1 cellular context compared by ENCODE assay signal in genomic region chr11:76444384-76445121, GRCh38.
TF ChIP-seq lines count a peak whose summit lies in the region.

Gene EMSY, plus strand, starts transcription at chr11:76445018. Its CDS starts 1,921 bp downstream, at chr11:76446939.

TF ChIP-seq in HEK293, 187 proteins besides CTCF, POLR2A, EP300 and RAD21 (continued from another document and continues in another):
- TF ChIP-seq, protein P1, sequence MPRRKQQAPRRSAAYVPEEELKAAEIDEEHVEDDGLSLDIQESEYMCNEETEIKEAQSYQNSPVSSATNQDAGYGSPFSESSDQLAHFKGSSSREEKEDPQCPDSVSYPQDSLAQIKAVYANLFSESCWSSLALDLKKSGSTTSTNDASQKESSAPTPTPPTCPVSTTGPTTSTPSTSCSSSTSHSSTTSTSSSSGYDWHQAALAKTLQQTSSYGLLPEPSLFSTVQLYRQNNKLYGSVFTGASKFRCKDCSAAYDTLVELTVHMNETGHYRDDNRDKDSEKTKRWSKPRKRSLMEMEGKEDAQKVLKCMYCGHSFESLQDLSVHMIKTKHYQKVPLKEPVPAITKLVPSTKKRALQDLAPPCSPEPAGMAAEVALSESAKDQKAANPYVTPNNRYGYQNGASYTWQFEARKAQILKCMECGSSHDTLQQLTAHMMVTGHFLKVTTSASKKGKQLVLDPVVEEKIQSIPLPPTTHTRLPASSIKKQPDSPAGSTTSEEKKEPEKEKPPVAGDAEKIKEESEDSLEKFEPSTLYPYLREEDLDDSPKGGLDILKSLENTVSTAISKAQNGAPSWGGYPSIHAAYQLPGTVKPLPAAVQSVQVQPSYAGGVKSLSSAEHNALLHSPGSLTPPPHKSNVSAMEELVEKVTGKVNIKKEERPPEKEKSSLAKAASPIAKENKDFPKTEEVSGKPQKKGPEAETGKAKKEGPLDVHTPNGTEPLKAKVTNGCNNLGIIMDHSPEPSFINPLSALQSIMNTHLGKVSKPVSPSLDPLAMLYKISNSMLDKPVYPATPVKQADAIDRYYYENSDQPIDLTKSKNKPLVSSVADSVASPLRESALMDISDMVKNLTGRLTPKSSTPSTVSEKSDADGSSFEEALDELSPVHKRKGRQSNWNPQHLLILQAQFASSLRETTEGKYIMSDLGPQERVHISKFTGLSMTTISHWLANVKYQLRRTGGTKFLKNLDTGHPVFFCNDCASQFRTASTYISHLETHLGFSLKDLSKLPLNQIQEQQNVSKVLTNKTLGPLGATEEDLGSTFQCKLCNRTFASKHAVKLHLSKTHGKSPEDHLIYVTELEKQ (tag by site-specific recombination; IDR thresholded peaks at IDR 0.05; ENCODE audit: borderline replicate concordance) = no peak
- TF ChIP-seq ZNF350 (tag by site-specific recombination; IDR thresholded peaks at IDR 0.05) (no peak), ZFHX2 (tag by site-specific recombination; conservative IDR thresholded peaks at IDR 0.05) (no peak), ZNF280C (tag by site-specific recombination; IDR thresholded peaks at IDR 0.05) (no peak), OVOL3 (tag by site-specific recombination; IDR thresholded peaks at IDR 0.05) (peak; percentile 85), ZFP69B (tag by site-specific recombination; IDR thresholded peaks at IDR 0.05) (0 out of 2 replicates have a peak, but pooled peaks have one; percentile 14), ZBTB44 (tag by site-specific recombination; IDR thresholded peaks at IDR 0.05) (no peak), ZNF214 (tag by site-specific recombination; IDR thresholded peaks at IDR 0.05; ENCODE audit: borderline replicate concordance) (no peak), GFI1B (tag by site-specific recombination; IDR thresholded peaks at IDR 0.05) (no peak), ZNF560 (tag by site-specific recombination; IDR thresholded peaks at IDR 0.05; ENCODE audit: borderline replicate concordance) (no peak), ZNF701 (tag by site-specific recombination; IDR thresholded peaks at IDR 0.05) (no peak), YY1 (tag by site-specific recombination; IDR thresholded peaks at IDR 0.05) (peak; percentile 60; the same call in 1 of the 2 replicates), ZNF792 (tag by site-specific recombination; IDR thresholded peaks at IDR 0.05) (no peak), ZNF571 (tag by site-specific recombination; IDR thresholded peaks at IDR 0.05) (no peak), MEIS1 (CRISPR knock-in tag; IDR thresholded peaks at IDR 0.05; ENCODE audit: borderline replicate concordance) (no peak), ZNF561 (tag by site-specific recombination; IDR thresholded peaks at IDR 0.05; ENCODE audit: borderline replicate concordance) (no peak), ZNF510 (tag by site-specific recombination; IDR thresholded peaks at IDR 0.05; ENCODE audit: insufficient replicate concordance) (no peak), ZNF558 (tag by site-specific recombination; IDR thresholded peaks at IDR 0.05) (no peak), ZIC2 (tag by site-specific recombination; IDR thresholded peaks at IDR 0.05) (no peak), ZNF621 (tag by site-specific recombination; IDR thresholded peaks at IDR 0.05) (no peak), ZSCAN16 (tag by site-specific recombination; IDR thresholded peaks at IDR 0.05) (no peak), ZNF37A (tag by site-specific recombination; IDR thresholded peaks at IDR 0.05) (no peak), ZNF423 (tag by site-specific recombination; IDR thresholded peaks at IDR 0.05) (no peak), OSR2 (tag by site-specific recombination; IDR thresholded peaks at IDR 0.05) (no peak), ZNF184 (tag by site-specific recombination; IDR thresholded peaks at IDR 0.05) (no peak), ZNF23 (tag by site-specific recombination; IDR thresholded peaks at IDR 0.05; ENCODE audit: borderline replicate concordance) (no peak), SP3 (tag by site-specific recombination; IDR thresholded peaks at IDR 0.05) (peak; percentile 76), ZNF341 (tag by site-specific recombination; IDR thresholded peaks at IDR 0.05; ENCODE audit: low read depth) (no peak), ZBTB17 (tag by site-specific recombination; IDR thresholded peaks at IDR 0.05) (peak; percentile 96), ZNF132 (tag by site-specific recombination; IDR thresholded peaks at IDR 0.05; ENCODE audit: borderline replicate concordance) (no peak), KLF1 (tag by site-specific recombination; IDR thresholded peaks at IDR 0.05) (no peak), ZNF239 (tag by site-specific recombination; IDR thresholded peaks at IDR 0.05) (no peak), GLIS2 (tag by site-specific recombination; IDR thresholded peaks at IDR 0.05) (0 out of 2 replicates have a peak, but pooled peaks have one; percentile 15), REPIN1 (tag by site-specific recombination; IDR thresholded peaks at IDR 0.05; ENCODE audit: low read depth) (no peak), ZBTB20 (tag by site-specific recombination; IDR thresholded peaks at IDR 0.05) (no peak), ZNF785 (tag by site-specific recombination; IDR thresholded peaks at IDR 0.05) (no peak), SP2 (tag by site-specific recombination; IDR thresholded peaks at IDR 0.05) (peak; percentile 79), ZBTB1 (tag by site-specific recombination; IDR thresholded peaks at IDR 0.05) (no peak), IKZF3 (tag by site-specific recombination; IDR thresholded peaks at IDR 0.05) (peak; percentile 99), PRDM4 (tag by site-specific recombination; IDR thresholded peaks at IDR 0.05) (no peak), HOXC10 (CRISPR knock-in tag; IDR thresholded peaks at IDR 0.05) (no peak), ZBTB11 (tag by site-specific recombination; conservative IDR thresholded peaks at IDR 0.05; ENCODE audit: low read depth) (peak; percentile 29), GLI4 (tag by site-specific recombination; IDR thresholded peaks at IDR 0.05) (no peak), ZNF354C (tag by site-specific recombination; IDR thresholded peaks at IDR 0.05; ENCODE audit: borderline replicate concordance, low read depth) (no peak)
- TF ChIP-seq, protein P2, sequence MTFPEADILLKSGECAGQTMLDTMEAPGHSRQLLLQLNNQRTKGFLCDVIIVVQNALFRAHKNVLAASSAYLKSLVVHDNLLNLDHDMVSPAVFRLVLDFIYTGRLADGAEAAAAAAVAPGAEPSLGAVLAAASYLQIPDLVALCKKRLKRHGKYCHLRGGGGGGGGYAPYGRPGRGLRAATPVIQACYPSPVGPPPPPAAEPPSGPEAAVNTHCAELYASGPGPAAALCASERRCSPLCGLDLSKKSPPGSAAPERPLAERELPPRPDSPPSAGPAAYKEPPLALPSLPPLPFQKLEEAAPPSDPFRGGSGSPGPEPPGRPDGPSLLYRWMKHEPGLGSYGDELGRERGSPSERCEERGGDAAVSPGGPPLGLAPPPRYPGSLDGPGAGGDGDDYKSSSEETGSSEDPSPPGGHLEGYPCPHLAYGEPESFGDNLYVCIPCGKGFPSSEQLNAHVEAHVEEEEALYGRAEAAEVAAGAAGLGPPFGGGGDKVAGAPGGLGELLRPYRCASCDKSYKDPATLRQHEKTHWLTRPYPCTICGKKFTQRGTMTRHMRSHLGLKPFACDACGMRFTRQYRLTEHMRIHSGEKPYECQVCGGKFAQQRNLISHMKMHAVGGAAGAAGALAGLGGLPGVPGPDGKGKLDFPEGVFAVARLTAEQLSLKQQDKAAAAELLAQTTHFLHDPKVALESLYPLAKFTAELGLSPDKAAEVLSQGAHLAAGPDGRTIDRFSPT (tag by site-specific recombination; IDR thresholded peaks at IDR 0.05) = no peak
- TF ChIP-seq, protein P3, sequence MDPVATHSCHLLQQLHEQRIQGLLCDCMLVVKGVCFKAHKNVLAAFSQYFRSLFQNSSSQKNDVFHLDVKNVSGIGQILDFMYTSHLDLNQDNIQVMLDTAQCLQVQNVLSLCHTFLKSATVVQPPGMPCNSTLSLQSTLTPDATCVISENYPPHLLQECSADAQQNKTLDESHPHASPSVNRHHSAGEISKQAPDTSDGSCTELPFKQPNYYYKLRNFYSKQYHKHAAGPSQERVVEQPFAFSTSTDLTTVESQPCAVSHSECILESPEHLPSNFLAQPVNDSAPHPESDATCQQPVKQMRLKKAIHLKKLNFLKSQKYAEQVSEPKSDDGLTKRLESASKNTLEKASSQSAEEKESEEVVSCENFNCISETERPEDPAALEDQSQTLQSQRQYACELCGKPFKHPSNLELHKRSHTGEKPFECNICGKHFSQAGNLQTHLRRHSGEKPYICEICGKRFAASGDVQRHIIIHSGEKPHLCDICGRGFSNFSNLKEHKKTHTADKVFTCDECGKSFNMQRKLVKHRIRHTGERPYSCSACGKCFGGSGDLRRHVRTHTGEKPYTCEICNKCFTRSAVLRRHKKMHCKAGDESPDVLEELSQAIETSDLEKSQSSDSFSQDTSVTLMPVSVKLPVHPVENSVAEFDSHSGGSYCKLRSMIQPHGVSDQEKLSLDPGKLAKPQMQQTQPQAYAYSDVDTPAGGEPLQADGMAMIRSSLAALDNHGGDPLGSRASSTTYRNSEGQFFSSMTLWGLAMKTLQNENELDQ (tag by site-specific recombination; IDR thresholded peaks at IDR 0.05; ENCODE audit: low read depth) = no peak
- TF ChIP-seq, protein P4, sequence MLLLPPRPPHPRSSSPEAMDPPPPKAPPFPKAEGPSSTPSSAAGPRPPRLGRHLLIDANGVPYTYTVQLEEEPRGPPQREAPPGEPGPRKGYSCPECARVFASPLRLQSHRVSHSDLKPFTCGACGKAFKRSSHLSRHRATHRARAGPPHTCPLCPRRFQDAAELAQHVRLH (tag by site-specific recombination; IDR thresholded peaks at IDR 0.05) = peak; percentile 77; the same call in 1 of the 2 replicates
